ENCODE assay signal across 1 cellular context in the genomic region with DNA sequence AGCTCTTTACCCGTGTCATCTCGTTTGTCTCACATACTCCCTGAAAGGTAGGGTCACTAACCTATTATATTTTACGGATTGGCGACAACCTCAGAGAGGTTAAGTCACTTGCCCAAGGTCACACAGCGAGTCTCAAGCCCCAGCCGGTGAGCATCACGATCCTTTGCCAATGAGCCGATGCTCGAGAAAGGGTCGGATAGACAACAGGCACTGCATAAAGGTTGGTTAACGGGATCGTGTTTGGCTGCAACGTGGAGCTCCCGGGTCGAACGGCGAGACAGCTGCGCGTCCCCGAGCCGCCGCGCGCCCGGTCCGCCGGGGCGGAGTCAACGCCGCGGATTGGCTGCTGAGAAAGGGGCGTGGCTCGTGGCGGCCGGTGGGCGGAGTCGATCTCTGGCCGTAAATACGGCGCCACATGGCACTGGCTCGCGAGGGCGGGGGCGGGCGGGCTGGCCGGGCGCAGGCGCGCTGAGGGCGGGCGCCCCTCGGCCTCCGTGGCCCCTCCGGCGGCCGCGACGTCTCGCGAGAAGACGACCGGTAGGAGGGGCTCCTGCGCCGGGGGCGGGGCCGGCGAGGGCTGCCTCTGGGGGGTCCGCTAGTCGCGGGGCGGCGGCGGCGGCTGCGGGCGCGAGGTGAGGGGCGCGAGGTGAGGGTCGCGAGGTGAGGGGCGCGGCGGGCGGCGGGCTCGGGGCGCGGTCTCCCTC.
TF ChIP-seq lines count a peak whose summit lies in the region.

Gene CHST12 (plus strand): TSS at position 598 of the 704 bp plus-strand sequence. CDS start 29,029 bp downstream, outside the sequence.

TF ChIP-seq in HepG2, 621 proteins besides CTCF, POLR2A, EP300 and RAD21 (continued from another document and continues in another):
- TF ChIP-seq SRSF9 (IDR thresholded peaks at IDR 0.05; ENCODE audit: borderline replicate concordance, insufficient read depth, low read depth, low read length, poor library complexity, severe bottlenecking) (no peak), ZNF292 (CRISPR knock-in tag; IDR thresholded peaks at IDR 0.05; ENCODE audit: borderline replicate concordance, low read depth) (no peak), ZFAT (CRISPR knock-in tag; conservative IDR thresholded peaks at IDR 0.05) (no peak), SMARCE1 (IDR thresholded peaks at IDR 0.05; ENCODE audit: borderline replicate concordance) (no peak), MIER2 (CRISPR knock-in tag; IDR thresholded peaks at IDR 0.05) (0 out of 2 replicates have a peak, but pooled peaks have one; percentile 24), AHR (CRISPR knock-in tag; IDR thresholded peaks at IDR 0.05) (0 out of 2 replicates have a peak, but pooled peaks have one; percentile 29), TFE3 (CRISPR knock-in tag; IDR thresholded peaks at IDR 0.05) (0 out of 2 replicates have a peak, but pooled peaks have one; percentile 13), ZNF383 (CRISPR knock-in tag; IDR thresholded peaks at IDR 0.05; ENCODE audit: borderline replicate concordance) (no peak), ZNF503 (CRISPR knock-in tag; IDR thresholded peaks at IDR 0.05) (no peak), ZNF317 (CRISPR knock-in tag; IDR thresholded peaks at IDR 0.05) (no peak), EHMT2 (IDR thresholded peaks at IDR 0.05; ENCODE audit: borderline replicate concordance, low read depth, low read length) (no peak), ZNF713 (CRISPR knock-in tag; IDR thresholded peaks at IDR 0.05) (peak; percentile 71; the same call in 1 of the 2 replicates), ZNF577 (CRISPR knock-in tag; IDR thresholded peaks at IDR 0.05; ENCODE audit: borderline replicate concordance, low read depth) (no peak), GLMP (CRISPR knock-in tag; IDR thresholded peaks at IDR 0.05; ENCODE audit: borderline replicate concordance) (no peak), DNMT3B (CRISPR knock-in tag; conservative IDR thresholded peaks at IDR 0.05) (no peak), MIXL1 (CRISPR knock-in tag; IDR thresholded peaks at IDR 0.05) (no peak), HOXA3 (CRISPR knock-in tag; IDR thresholded peaks at IDR 0.05) (peak; percentile 47), ZGPAT (CRISPR knock-in tag; IDR thresholded peaks at IDR 0.05) (no peak; the same call in 1 of the 2 replicates), ZBTB20 (CRISPR knock-in tag; IDR thresholded peaks at IDR 0.05; ENCODE audit: borderline replicate concordance, low read depth) (no peak), STAG1 (CRISPR knock-in tag; IDR thresholded peaks at IDR 0.05) (no peak), NFIB (CRISPR knock-in tag; IDR thresholded peaks at IDR 0.05; ENCODE audit: borderline replicate concordance) (no peak), ZNF224 (CRISPR knock-in tag; IDR thresholded peaks at IDR 0.05) (peak; percentile 84; the same call in 1 of the 2 replicates), U2AF1 (optimal IDR thresholded peaks at IDR 0.05; ENCODE audit: low read depth, low read length) (no peak), HOXA7 (CRISPR knock-in tag; IDR thresholded peaks at IDR 0.05) (no peak), ZNF263 (CRISPR knock-in tag; IDR thresholded peaks at IDR 0.05) (no peak), GMEB1 (CRISPR knock-in tag; IDR thresholded peaks at IDR 0.05; ENCODE audit: borderline replicate concordance) (peak; percentile 58; the same call in 1 of the 2 replicates)
- TF ChIP-seq, protein P1, sequence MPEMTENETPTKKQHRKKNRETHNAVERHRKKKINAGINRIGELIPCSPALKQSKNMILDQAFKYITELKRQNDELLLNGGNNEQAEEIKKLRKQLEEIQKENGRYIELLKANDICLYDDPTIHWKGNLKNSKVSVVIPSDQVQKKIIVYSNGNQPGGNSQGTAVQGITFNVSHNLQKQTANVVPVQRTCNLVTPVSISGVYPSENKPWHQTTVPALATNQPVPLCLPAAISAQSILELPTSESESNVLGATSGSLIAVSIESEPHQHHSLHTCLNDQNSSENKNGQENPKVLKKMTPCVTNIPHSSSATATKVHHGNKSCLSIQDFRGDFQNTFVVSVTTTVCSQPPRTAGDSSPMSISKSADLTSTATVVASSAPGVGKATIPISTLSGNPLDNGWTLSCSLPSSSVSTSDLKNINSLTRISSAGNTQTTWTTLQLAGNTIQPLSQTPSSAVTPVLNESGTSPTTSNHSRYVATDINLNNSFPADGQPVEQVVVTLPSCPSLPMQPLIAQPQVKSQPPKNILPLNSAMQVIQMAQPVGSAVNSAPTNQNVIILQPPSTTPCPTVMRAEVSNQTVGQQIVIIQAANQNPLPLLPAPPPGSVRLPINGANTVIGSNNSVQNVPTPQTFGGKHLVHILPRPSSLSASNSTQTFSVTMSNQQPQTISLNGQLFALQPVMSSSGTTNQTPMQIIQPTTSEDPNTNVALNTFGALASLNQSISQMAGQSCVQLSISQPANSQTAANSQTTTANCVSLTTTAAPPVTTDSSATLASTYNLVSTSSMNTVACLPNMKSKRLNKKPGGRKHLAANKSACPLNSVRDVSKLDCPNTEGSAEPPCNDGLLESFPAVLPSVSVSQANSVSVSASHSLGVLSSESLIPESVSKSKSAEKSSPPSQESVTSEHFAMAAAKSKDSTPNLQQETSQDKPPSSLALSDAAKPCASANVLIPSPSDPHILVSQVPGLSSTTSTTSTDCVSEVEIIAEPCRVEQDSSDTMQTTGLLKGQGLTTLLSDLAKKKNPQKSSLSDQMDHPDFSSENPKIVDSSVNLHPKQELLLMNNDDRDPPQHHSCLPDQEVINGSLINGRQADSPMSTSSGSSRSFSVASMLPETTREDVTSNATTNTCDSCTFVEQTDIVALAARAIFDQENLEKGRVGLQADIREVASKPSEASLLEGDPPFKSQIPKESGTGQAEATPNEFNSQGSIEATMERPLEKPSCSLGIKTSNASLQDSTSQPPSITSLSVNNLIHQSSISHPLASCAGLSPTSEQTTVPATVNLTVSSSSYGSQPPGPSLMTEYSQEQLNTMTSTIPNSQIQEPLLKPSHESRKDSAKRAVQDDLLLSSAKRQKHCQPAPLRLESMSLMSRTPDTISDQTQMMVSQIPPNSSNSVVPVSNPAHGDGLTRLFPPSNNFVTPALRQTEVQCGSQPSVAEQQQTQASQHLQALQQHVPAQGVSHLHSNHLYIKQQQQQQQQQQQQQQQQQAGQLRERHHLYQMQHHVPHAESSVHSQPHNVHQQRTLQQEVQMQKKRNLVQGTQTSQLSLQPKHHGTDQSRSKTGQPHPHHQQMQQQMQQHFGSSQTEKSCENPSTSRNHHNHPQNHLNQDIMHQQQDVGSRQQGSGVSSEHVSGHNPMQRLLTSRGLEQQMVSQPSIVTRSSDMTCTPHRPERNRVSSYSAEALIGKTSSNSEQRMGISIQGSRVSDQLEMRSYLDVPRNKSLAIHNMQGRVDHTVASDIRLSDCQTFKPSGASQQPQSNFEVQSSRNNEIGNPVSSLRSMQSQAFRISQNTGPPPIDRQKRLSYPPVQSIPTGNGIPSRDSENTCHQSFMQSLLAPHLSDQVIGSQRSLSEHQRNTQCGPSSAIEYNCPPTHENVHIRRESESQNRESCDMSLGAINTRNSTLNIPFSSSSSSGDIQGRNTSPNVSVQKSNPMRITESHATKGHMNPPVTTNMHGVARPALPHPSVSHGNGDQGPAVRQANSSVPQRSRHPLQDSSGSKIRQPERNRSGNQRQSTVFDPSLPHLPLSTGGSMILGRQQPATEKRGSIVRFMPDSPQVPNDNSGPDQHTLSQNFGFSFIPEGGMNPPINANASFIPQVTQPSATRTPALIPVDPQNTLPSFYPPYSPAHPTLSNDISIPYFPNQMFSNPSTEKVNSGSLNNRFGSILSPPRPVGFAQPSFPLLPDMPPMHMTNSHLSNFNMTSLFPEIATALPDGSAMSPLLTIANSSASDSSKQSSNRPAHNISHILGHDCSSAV (CRISPR knock-in tag; IDR thresholded peaks at IDR 0.05; ENCODE audit: borderline replicate concordance): no peak
- TF ChIP-seq, protein P2, sequence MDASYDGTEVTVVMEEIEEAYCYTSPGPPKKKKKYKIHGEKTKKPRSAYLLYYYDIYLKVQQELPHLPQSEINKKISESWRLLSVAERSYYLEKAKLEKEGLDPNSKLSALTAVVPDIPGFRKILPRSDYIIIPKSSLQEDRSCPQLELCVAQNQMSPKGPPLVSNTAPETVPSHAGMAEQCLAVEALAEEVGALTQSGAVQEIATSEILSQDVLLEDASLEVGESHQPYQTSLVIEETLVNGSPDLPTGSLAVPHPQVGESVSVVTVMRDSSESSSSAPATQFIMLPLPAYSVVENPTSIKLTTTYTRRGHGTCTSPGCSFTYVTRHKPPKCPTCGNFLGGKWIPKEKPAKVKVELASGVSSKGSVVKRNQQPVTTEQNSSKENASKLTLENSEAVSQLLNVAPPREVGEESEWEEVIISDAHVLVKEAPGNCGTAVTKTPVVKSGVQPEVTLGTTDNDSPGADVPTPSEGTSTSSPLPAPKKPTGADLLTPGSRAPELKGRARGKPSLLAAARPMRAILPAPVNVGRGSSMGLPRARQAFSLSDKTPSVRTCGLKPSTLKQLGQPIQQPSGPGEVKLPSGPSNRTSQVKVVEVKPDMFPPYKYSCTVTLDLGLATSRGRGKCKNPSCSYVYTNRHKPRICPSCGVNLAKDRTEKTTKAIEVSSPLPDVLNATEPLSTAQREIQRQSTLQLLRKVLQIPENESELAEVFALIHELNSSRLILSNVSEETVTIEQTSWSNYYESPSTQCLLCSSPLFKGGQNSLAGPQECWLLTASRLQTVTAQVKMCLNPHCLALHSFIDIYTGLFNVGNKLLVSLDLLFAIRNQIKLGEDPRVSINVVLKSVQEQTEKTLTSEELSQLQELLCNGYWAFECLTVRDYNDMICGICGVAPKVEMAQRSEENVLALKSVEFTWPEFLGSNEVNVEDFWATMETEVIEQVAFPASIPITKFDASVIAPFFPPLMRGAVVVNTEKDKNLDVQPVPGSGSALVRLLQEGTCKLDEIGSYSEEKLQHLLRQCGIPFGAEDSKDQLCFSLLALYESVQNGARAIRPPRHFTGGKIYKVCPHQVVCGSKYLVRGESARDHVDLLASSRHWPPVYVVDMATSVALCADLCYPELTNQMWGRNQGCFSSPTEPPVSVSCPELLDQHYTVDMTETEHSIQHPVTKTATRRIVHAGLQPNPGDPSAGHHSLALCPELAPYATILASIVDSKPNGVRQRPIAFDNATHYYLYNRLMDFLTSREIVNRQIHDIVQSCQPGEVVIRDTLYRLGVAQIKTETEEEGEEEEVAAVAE (CRISPR knock-in tag; IDR thresholded peaks at IDR 0.05; ENCODE audit: borderline replicate concordance): peak; percentile 60; the same call in 1 of the 2 replicates
- TF ChIP-seq, protein P3, sequence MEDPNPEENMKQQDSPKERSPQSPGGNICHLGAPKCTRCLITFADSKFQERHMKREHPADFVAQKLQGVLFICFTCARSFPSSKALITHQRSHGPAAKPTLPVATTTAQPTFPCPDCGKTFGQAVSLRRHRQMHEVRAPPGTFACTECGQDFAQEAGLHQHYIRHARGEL (CRISPR knock-in tag; IDR thresholded peaks at IDR 0.05): no peak
- TF ChIP-seq, protein P4, sequence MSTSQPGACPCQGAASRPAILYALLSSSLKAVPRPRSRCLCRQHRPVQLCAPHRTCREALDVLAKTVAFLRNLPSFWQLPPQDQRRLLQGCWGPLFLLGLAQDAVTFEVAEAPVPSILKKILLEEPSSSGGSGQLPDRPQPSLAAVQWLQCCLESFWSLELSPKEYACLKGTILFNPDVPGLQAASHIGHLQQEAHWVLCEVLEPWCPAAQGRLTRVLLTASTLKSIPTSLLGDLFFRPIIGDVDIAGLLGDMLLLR (CRISPR knock-in tag; IDR thresholded peaks at IDR 0.05): peak; percentile 65; the same call in 1 of the 2 replicates
